11 cellular contexts compared by ENCODE assay signal in the genomic region with DNA sequence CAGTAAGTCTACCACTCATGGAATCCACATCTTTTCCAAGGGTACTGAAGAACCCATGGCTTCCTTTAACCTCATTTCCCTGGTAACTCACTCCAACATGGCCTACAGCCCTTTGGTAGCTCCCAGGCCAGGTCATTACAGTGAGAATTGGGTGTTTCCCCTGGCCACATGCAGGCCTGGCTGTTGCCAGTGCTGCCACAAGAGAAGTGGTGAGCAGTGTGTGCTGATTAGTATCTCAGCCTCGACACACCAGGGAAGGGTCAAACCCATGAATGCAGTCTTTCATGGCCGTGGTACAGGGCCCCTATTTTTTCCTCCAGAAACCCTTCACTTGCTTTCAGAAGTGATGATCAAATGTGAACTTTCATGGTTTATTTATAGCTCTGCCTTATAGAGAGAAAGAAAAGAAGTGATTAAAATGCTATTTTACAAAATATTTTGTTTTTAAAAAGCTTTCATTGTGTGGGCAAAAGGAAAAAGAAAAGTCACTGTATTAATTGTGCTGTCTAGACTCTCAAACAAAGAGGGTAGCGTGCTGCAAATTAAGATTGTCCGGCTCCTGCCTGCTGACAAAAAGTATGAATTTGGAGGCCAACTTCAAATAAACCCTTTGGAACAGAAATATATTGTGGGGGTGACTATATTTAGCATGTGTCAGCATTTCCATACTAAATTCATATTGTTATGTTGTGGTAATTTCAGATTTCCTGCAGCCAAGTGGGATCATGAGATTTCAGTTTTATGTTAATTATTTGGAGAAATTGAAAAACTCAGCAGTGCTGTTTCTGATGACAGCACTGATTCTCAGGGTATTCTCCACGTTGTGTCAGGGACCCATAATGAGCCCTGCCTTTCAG.
DNase-seq lines count a peak whose midpoint lies in the region; ATAC-seq and TF ChIP-seq lines count a peak whose summit lies in the region.
"Had no signal": no experiment of that assay in that cellular context is flagged by ENCODE, and none has a peak within 500 bp of the region (broad histone marks: within the 10 kb centered on the region; RNA-seq: fewer than 3 reads in every experiment).

No MANE protein-coding gene starts in this region.

- H3K4me1 ChIP-seq in esophagus muscularis mucosa: peaks cover 4 to 14% (median 8%) of the 10 kb centered on the region in 4 donors
- H3K4me1 ChIP-seq: Peyer's patch had no signal

- TF ChIP-seq EP300 in esophagus muscularis mucosa (IDR thresholded peaks at IDR 0.05): no peak

- H3K36me3 Mint-ChIP-seq in HFFc6 (ENCODE audit: low read depth): no peaks in the 10 kb centered on the region

- intact Hi-C loops in esophagus muscularis mucosa (cut with DNase I): loop anchor here (10.0 kb wide), 1 partner anchor 458 kb away; the partner anchor contains the start of gene FGGY

- H3K4me3 ChIP-seq in esophagus muscularis mucosa: no peak overlapping the region
- H3K4me3 ChIP-seq: Peyer's patch had no signal

- H3K27me3 Mint-ChIP-seq in HFFc6 (ENCODE audit: insufficient read depth): no peaks in the 10 kb centered on the region; the same call in 1 of the 2 replicates

- DNase-seq in Ammon's horn (ENCODE audit: low spot score): peak; percentile 72
- DNase-seq in esophagus muscularis mucosa (ENCODE audit: extremely low spot score): peak; percentile 62
- no peak for DNase-seq in HFFc6
- DNase-seq in activated CD8-positive, alpha-beta memory T cell treated with anti-CD3 and anti-CD28 coated beads, Interleukin-2, amount 50 U/mL, for 4 hours: no peak
- DNase-seq: kidney, NCI-H1092 treated with DMSO at 0.1 percent for 48 hours, Peyer's patch had no signal

- ATAC-seq in GM19463 (IDR thresholded peaks at IDR 0.05; ENCODE audit: unreplicated experiment): peak; percentile 95
- peak; percentile 55 for ATAC-seq in HG03103 (IDR thresholded peaks at IDR 0.05; ENCODE audit: low read depth, unreplicated experiment)
- no peak for ATAC-seq in SK-N-SH treated with all-trans-retinoic acid at 6 μM for 48 hours
- no peak for ATAC-seq in HG03097 (IDR thresholded peaks at IDR 0.05; ENCODE audit: low FRiP score, unreplicated experiment)

- H3K27ac ChIP-seq in esophagus muscularis mucosa (replicated peaks in 1 of 4): no peak overlapping the region
- H3K27ac ChIP-seq: Peyer's patch had no signal

- no peaks in the 10 kb centered on the region for H3K27me3 ChIP-seq in esophagus muscularis mucosa
- H3K27me3 ChIP-seq: Peyer's patch had no signal

- no peak overlapping the region for H3K27ac Mint-ChIP-seq in HFFc6

- H3K9me3 ChIP-seq in esophagus muscularis mucosa: no peaks in the 10 kb centered on the region
- H3K9me3 ChIP-seq: Peyer's patch had no signal

- peaks cover 40% of the 10 kb centered on the region for H3K4me1 Mint-ChIP-seq in HFFc6 (ENCODE audit: low read depth)

- H3K4me3 Mint-ChIP-seq in HFFc6: no peak overlapping the region

- WGBS in esophagus muscularis mucosa: 69% methylated on average over 5 of the region's 5 CpGs

- no peaks in the 10 kb centered on the region for H3K36me3 ChIP-seq in esophagus muscularis mucosa
- H3K36me3 ChIP-seq: Peyer's patch had no signal

- TF ChIP-seq CTCF in esophagus muscularis mucosa (IDR thresholded peaks at IDR 0.05) (no peak), HFFc6 (IDR thresholded peaks at IDR 0.05) (no peak)

- TF ChIP-seq POLR2A in esophagus muscularis mucosa (IDR thresholded peaks at IDR 0.05; ENCODE audit: low read depth): no peak

- H3K9me3 Mint-ChIP-seq in HFFc6: no peaks in the 10 kb centered on the region

TF ChIP-seq in SK-N-SH treated with all-trans-retinoic acid at 6 μM for 48 hours, 23 proteins besides CTCF, POLR2A, EP300 and RAD21:
- no peak for TF ChIP-seq GLIS3 (CRISPR knock-in tag; IDR thresholded peaks at IDR 0.05)
- TF ChIP-seq, protein P1, sequence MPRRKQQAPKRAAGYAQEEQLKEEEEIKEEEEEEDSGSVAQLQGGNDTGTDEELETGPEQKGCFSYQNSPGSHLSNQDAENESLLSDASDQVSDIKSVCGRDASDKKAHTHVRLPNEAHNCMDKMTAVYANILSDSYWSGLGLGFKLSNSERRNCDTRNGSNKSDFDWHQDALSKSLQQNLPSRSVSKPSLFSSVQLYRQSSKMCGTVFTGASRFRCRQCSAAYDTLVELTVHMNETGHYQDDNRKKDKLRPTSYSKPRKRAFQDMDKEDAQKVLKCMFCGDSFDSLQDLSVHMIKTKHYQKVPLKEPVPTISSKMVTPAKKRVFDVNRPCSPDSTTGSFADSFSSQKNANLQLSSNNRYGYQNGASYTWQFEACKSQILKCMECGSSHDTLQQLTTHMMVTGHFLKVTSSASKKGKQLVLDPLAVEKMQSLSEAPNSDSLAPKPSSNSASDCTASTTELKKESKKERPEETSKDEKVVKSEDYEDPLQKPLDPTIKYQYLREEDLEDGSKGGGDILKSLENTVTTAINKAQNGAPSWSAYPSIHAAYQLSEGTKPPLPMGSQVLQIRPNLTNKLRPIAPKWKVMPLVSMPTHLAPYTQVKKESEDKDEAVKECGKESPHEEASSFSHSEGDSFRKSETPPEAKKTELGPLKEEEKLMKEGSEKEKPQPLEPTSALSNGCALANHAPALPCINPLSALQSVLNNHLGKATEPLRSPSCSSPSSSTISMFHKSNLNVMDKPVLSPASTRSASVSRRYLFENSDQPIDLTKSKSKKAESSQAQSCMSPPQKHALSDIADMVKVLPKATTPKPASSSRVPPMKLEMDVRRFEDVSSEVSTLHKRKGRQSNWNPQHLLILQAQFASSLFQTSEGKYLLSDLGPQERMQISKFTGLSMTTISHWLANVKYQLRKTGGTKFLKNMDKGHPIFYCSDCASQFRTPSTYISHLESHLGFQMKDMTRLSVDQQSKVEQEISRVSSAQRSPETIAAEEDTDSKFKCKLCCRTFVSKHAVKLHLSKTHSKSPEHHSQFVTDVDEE (CRISPR knock-in tag; IDR thresholded peaks at IDR 0.05): no peak
- TF ChIP-seq CSDC2 (CRISPR knock-in tag; IDR thresholded peaks at IDR 0.05): no peak

Comparison
In these comparisons a context has a peak if more than half of its experiments do, and no peak if none do; other contexts are left out.
1. DNase-seq: peak in Ammon's horn (single experiment) and esophagus muscularis mucosa (single experiment); none in HFFc6 (single experiment) and activated CD8-positive, alpha-beta memory T cell treated with anti-CD3 and anti-CD28 coated beads, Interleukin-2, amount 50 U/mL, for 4 hours (single experiment).
2. ATAC-seq: peak in GM19463 (single experiment) and HG03103 (single experiment); none in SK-N-SH treated with all-trans-retinoic acid at 6 μM for 48 hours (single experiment) and HG03097 (single experiment).